In genomic region chrX:56564921-56565861, GRCh38 we compare ENCODE assay signal across 1 cellular context.
TF ChIP-seq lines count a peak whose summit lies in the region.

No MANE protein-coding gene starts in this region.

TF ChIP-seq in IMR-90, 13 proteins besides CTCF, POLR2A, EP300 and RAD21 (continued from another document):
- TF ChIP-seq MXI1 (IDR thresholded peaks at IDR 0.05; ENCODE audit: borderline replicate concordance, low read depth, low read length) (no peak), RFX5 (IDR thresholded peaks at IDR 0.05; ENCODE audit: low read depth, low read length) (no peak)
